ENCODE assay signal across 8 cellular contexts in the genomic region with DNA sequence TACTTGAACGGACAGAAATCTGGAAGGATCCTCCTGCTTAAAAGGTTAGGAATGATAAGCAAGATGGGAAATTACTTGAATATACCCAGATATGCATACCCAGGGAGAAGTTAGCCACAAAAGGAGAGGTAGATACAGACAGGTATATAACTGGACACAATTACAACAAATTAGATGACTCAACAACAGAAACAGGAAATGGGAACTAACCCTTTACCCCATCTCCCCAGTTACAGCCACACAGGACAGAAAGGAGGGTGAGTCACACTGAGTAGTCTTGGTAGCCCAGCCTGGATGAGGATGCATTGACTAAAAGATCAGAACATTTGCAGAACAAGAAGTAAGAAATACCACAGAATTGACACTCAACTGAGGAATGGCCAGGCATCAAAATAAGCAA.
DNase-seq lines count a peak whose midpoint lies in the region; ATAC-seq, FAIRE-seq and TF ChIP-seq lines count a peak whose summit lies in the region.

No MANE protein-coding gene starts in this region.

- H2BK120ac ChIP-seq in trophoblast cell (ENCODE audit: insufficient read depth, low read length, poor library complexity): no peak overlapping the region

- H3K27ac Mint-ChIP-seq in activated CD8-positive, alpha-beta T cell treated with anti-CD3 and anti-CD28 coated beads, Interleukin-2, amount 10 ng/mL, durations not matched to agents 7 days and 5 days: no peak overlapping the region
- H3K27ac Mint-ChIP-seq in immature natural killer cell: no peak overlapping the region

- no CpG with 5 or more reads among the region's 1 CpG for WGBS in trophoblast cell (ENCODE audit: extremely low coverage, insufficient coverage, insufficient read length)

- H3K9me3 ChIP-seq in trophoblast cell (ENCODE audit: insufficient read depth, low read depth, low read length): no peaks in the 10 kb centered on the region

- peaks cover 2% of the 10 kb centered on the region for H3K79me1 ChIP-seq in trophoblast cell (ENCODE audit: low read length)

- no peak overlapping the region for H2AFZ ChIP-seq in trophoblast cell (ENCODE audit: insufficient read depth, low read length, poor library complexity)

- H3K14ac ChIP-seq in trophoblast cell (ENCODE audit: low read length): no peak overlapping the region

- no peak overlapping the region for H4K12ac ChIP-seq in trophoblast cell (ENCODE audit: low read depth, low read length)

- H3K9me3 Mint-ChIP-seq in activated CD8-positive, alpha-beta T cell treated with anti-CD3 and anti-CD28 coated beads, Interleukin-2, amount 10 ng/mL, durations not matched to agents 7 days and 5 days (ENCODE audit: insufficient read depth): no peaks in the 10 kb centered on the region
- H3K9me3 Mint-ChIP-seq in immature natural killer cell: peaks cover 0 to 3% (median 0%) of the 10 kb centered on the region in 6 donors

- H3K18ac ChIP-seq in trophoblast cell (ENCODE audit: low read length): no peak overlapping the region

- H3K23ac ChIP-seq in trophoblast cell (ENCODE audit: low read length): no peak overlapping the region

- no peak for FAIRE-seq in D721Med (lab: Jason Lieb, UNC)

- H3K27me3 ChIP-seq in trophoblast cell (ENCODE audit: insufficient read depth, low read length): no peaks in the 10 kb centered on the region

- peaks cover 2 to 6% of the 10 kb centered on the region in 2 experiments for H3K4me1 ChIP-seq in trophoblast cell (ENCODE audit: control insufficient read depth in 1 of 2, insufficient read depth in 2 of 2, low read length in 2 of 2)

- H3K27me3 Mint-ChIP-seq in activated CD8-positive, alpha-beta T cell treated with anti-CD3 and anti-CD28 coated beads, Interleukin-2, amount 10 ng/mL, durations not matched to agents 7 days and 5 days (ENCODE audit: low read depth): peaks cover 2% of the 10 kb centered on the region
- H3K27me3 Mint-ChIP-seq in immature natural killer cell (ENCODE audit: low read depth in 3 of 3): peaks cover 2% of the 10 kb centered on the region in 3 donors

- no peak overlapping the region for H3K4me2 ChIP-seq in trophoblast cell (ENCODE audit: low read length)

- no peaks in the 10 kb centered on the region for H3K79me2 ChIP-seq in trophoblast cell (ENCODE audit: control insufficient read depth, insufficient read depth, low read length, poor library complexity)

- ATAC-seq in GM21515 (IDR thresholded peaks at IDR 0.05; ENCODE audit: unreplicated experiment) (peak; percentile 89), HG03571 (IDR thresholded peaks at IDR 0.05; ENCODE audit: unreplicated experiment) (peak; percentile 97)
- ATAC-seq in activated CD8-positive, alpha-beta T cell treated with anti-CD3 and anti-CD28 coated beads, Interleukin-2, amount 10 ng/mL, durations not matched to agents 7 days and 5 days: peak; percentile 69

- DNase-seq in ELR (ENCODE audit: low read depth) (peak; percentile 97), trophoblast cell (peak; percentile 13 to 20), immature natural killer cell (no peak), D721Med (ENCODE audit: insufficient read length, low spot score) (no peak)
- DNase-seq in activated CD8-positive, alpha-beta T cell treated with anti-CD3 and anti-CD28 coated beads, Interleukin-2, amount 10 ng/mL, durations not matched to agents 7 days and 5 days: peak; percentile 34
- no peak for DNase-seq in activated naive CD4-positive, alpha-beta T cell treated with anti-CD3 and anti-CD28 coated beads, Interleukin-2, amount 50 U/mL, for 16 hours

- no peak overlapping the region for H3K4me3 Mint-ChIP-seq in activated CD8-positive, alpha-beta T cell treated with anti-CD3 and anti-CD28 coated beads, Interleukin-2, amount 10 ng/mL, durations not matched to agents 7 days and 5 days
- no peak overlapping the region for H3K4me3 Mint-ChIP-seq in immature natural killer cell

- H3K4ac ChIP-seq in trophoblast cell (ENCODE audit: low read depth, low read length): no peak overlapping the region

- no peak overlapping the region for H2BK12ac ChIP-seq in trophoblast cell (ENCODE audit: low read length)

- no peaks in the 10 kb centered on the region for H3K36me3 Mint-ChIP-seq in activated CD8-positive, alpha-beta T cell treated with anti-CD3 and anti-CD28 coated beads, Interleukin-2, amount 10 ng/mL, durations not matched to agents 7 days and 5 days (ENCODE audit: low read depth)
- H3K36me3 Mint-ChIP-seq in immature natural killer cell: no peaks in the 10 kb centered on the region

- TF ChIP-seq CTCF in D721Med (IDR thresholded peaks at IDR 0.05; ENCODE audit: insufficient read depth, missing control alignments): no peak

- H3K27ac ChIP-seq in trophoblast cell (ENCODE audit: low read depth, low read length): peak overlapping the region; percentile 48

- CTCF ChIA-PET in activated CD8-positive, alpha-beta T cell treated with anti-CD3 and anti-CD28 coated beads, Interleukin-2, amount 10 ng/mL, durations not matched to agents 7 days and 5 days (lab: Charles Lee): no interaction called here

- no peak overlapping the region for H4K91ac ChIP-seq in trophoblast cell (ENCODE audit: low read depth, low read length)

- H3K4me3 ChIP-seq in trophoblast cell (ENCODE audit: low read depth, low read length): no peak overlapping the region

- H2BK5ac ChIP-seq in trophoblast cell (ENCODE audit: low read depth, low read length, poor library complexity): no peak overlapping the region

- POLR2A ChIA-PET in activated CD8-positive, alpha-beta T cell treated with anti-CD3 and anti-CD28 coated beads, Interleukin-2, amount 10 ng/mL, durations not matched to agents 7 days and 5 days (lab: Charles Lee): no interaction called here

- H3K9ac ChIP-seq in trophoblast cell (ENCODE audit: low read length): no peak overlapping the region

- H2AK5ac ChIP-seq in trophoblast cell (ENCODE audit: low read length): no peak overlapping the region

- peaks cover 13% of the 10 kb centered on the region for H3K4me1 Mint-ChIP-seq in activated CD8-positive, alpha-beta T cell treated with anti-CD3 and anti-CD28 coated beads, Interleukin-2, amount 10 ng/mL, durations not matched to agents 7 days and 5 days (ENCODE audit: low read depth)
- H3K4me1 Mint-ChIP-seq in immature natural killer cell: no peaks in the 10 kb centered on the region

- peaks cover 3% of the 10 kb centered on the region in 2 experiments for H3K36me3 ChIP-seq in trophoblast cell (ENCODE audit: control insufficient read depth in 1 of 2, insufficient read depth in 2 of 2, low read length in 2 of 2)

- H4K8ac ChIP-seq in trophoblast cell (ENCODE audit: low read depth, low read length): no peak overlapping the region

Comparison
In these comparisons a context has a peak if more than half of its experiments do, and no peak if none do; other contexts are left out.
1. DNase-seq: peak in ELR (single experiment), activated CD8-positive, alpha-beta T cell treated with anti-CD3 and anti-CD28 coated beads, Interleukin-2, amount 10 ng/mL, durations not matched to agents 7 days and 5 days (single experiment) and trophoblast cell (2 of 2); none in immature natural killer cell (0 of 3), D721Med (single experiment) and activated naive CD4-positive, alpha-beta T cell treated with anti-CD3 and anti-CD28 coated beads, Interleukin-2, amount 50 U/mL, for 16 hours (single experiment).
2. Peak in every context shown above with its lines, with median percentiles within 50 percentile points of each other: ATAC-seq.